Comparison of ENCODE assay signal across 1 cellular context in the genomic region with DNA sequence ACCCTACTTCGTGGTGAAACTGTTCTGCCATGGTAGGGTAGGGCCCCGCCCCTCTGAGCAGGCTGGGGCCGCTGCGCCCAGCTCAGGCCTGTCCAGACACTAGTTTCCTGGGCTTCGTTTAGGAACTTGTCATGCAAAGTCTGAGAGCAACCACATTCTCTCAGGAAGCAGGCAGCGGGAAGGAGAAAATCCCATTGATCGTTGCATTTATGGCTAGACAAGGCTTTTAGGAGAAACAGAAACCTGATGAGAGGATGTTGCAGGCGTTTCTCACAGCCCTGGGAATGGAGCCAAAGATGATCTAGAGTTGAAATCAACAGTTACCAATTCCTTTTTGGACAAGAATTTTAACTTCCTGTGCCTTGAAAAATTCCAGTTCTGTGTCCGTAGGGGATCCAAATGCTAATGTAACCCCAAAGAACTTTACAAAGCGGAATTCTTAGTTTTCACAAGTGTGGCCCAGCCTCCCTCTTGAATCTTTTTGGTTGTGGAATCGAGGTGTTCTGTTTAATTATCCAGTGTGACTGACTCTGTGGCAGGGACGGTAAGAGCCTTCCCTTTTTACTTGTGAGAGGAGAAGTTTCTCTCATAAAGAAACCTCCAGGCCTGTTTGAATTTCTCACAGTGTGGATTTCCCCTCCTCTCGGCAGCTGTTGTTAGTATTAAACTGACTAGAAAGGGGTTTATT.
TF ChIP-seq lines count a peak whose summit lies in the region.

No MANE protein-coding gene starts in this region.

TF ChIP-seq in GM23338, 12 proteins besides CTCF, POLR2A, EP300 and RAD21 (continued from another document):
- TF ChIP-seq, protein P1, sequence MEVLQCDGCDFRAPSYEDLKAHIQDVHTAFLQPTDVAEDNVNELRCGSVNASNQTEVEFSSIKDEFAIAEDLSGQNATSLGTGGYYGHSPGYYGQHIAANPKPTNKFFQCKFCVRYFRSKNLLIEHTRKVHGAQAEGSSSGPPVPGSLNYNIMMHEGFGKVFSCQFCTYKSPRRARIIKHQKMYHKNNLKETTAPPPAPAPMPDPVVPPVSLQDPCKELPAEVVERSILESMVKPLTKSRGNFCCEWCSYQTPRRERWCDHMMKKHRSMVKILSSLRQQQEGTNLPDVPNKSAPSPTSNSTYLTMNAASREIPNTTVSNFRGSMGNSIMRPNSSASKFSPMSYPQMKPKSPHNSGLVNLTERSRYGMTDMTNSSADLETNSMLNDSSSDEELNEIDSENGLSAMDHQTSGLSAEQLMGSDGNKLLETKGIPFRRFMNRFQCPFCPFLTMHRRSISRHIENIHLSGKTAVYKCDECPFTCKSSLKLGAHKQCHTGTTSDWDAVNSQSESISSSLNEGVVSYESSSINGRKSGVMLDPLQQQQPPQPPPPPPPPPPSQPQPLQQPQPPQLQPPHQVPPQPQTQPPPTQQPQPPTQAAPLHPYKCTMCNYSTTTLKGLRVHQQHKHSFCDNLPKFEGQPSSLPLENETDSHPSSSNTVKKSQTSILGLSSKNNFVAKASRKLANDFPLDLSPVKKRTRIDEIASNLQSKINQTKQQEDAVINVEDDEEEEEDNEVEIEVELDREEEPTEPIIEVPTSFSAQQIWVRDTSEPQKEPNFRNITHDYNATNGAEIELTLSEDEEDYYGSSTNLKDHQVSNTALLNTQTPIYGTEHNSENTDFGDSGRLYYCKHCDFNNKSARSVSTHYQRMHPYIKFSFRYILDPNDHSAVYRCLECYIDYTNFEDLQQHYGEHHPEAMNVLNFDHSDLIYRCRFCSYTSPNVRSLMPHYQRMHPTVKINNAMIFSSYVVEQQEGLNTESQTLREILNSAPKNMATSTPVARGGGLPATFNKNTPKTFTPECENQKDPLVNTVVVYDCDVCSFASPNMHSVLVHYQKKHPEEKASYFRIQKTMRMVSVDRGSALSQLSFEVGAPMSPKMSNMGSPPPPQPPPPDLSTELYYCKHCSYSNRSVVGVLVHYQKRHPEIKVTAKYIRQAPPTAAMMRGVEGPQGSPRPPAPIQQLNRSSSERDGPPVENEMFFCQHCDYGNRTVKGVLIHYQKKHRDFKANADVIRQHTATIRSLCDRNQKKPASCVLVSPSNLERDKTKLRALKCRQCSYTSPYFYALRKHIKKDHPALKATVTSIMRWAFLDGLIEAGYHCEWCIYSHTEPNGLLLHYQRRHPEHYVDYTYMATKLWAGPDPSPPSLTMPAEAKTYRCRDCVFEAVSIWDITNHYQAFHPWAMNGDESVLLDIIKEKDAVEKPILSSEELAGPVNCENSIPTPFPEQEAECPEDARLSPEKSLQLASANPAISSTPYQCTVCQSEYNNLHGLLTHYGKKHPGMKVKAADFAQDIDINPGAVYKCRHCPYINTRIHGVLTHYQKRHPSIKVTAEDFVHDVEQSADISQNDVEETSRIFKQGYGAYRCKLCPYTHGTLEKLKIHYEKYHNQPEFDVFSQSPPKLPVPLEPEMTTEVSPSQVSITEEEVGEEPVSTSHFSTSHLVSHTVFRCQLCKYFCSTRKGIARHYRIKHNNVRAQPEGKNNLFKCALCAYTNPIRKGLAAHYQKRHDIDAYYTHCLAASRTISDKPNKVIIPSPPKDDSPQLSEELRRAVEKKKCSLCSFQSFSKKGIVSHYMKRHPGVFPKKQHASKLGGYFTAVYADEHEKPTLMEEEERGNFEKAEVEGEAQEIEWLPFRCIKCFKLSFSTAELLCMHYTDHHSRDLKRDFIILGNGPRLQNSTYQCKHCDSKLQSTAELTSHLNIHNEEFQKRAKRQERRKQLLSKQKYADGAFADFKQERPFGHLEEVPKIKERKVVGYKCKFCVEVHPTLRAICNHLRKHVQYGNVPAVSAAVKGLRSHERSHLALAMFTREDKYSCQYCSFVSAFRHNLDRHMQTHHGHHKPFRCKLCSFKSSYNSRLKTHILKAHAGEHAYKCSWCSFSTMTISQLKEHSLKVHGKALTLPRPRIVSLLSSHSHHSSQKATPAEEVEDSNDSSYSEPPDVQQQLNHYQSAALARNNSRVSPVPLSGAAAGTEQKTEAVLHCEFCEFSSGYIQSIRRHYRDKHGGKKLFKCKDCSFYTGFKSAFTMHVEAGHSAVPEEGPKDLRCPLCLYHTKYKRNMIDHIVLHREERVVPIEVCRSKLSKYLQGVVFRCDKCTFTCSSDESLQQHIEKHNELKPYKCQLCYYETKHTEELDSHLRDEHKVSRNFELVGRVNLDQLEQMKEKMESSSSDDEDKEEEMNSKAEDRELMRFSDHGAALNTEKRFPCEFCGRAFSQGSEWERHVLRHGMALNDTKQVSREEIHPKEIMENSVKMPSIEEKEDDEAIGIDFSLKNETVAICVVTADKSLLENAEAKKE (CRISPR knock-in tag; IDR thresholded peaks at IDR 0.05) = no peak
- TF ChIP-seq NANOG (IDR thresholded peaks at IDR 0.05; ENCODE audit: borderline replicate concordance) = no peak
